ENCODE assay signal across 8 cellular contexts in genomic region chr6:138007014-138007472, GRCh38.
DNase-seq lines count a peak whose midpoint lies in the region; ATAC-seq, FAIRE-seq and TF ChIP-seq lines count a peak whose summit lies in the region.

No MANE protein-coding gene starts in this region.

- peak; percentile 47; the same call in 1 of the 2 replicates for TF ChIP-seq RAD21 in HepG2 (CRISPR knock-in tag; IDR thresholded peaks at IDR 0.05)

- TF ChIP-seq CTCF in left ventricle myocardium inferior (IDR thresholded peaks at IDR 0.05; ENCODE audit: borderline replicate concordance) (peak; percentile 55), astrocyte of the cerebellum (IDR thresholded peaks at IDR 0.05; ENCODE audit: low read depth, low read length, missing control alignments) (peak; percentile 71), HepG2 (CRISPR knock-in tag; IDR thresholded peaks at IDR 0.05) (peak; percentile 73)

- FAIRE-seq in HepG2 (lab: Jason Lieb, UNC): peak; percentile 72

- H3K27me3 ChIP-seq in left ventricle myocardium inferior (ENCODE audit: low read depth) (no peaks in the 10 kb centered on the region), HepG2 (ENCODE audit: control insufficient read depth in 1 of 2, insufficient read depth in 2 of 2, low read length in 2 of 2) (peaks cover 0 to 4% of the 10 kb centered on the region in 2 experiments; a peak in 1 of 5 replicates)

- no peak overlapping the region for H2AFZ ChIP-seq in HepG2 (ENCODE audit: low read length)

- H3K4me3 ChIP-seq in left ventricle myocardium inferior (no peak overlapping the region), astrocyte of the cerebellum (ENCODE audit: low read depth, low read length) (no peak overlapping the region), HepG2 (replicated peaks in 1 of 3; ENCODE audit: insufficient read depth in 1 of 3, low read depth in 2 of 3, low read length in 3 of 3) (no peak overlapping the region)

- intact Hi-C loops in left ventricle myocardium inferior (cut with micrococcal nuclease) (no loop called here), left cardiac atrium (cut with DNase I) (loop anchor here in 1 of 2 donors (5.0 kb wide), 1 partner anchor 275 kb away; no protein-coding TSS in a partner anchor), HepG2 (cut with micrococcal nuclease; ENCODE audit: unreplicated experiment) (no loop called here)

- TF ChIP-seq POLR2A in HepG2 (IDR thresholded peaks at IDR 0.05; ENCODE audit: insufficient read depth in 1 of 2, low read depth in 2 of 2, low read length in 2 of 2): no peak

- H3K9me3 ChIP-seq in left ventricle myocardium inferior (replicated peaks) (no peaks in the 10 kb centered on the region), HepG2 (ENCODE audit: low read length) (no peaks in the 10 kb centered on the region)

- no peaks in the 10 kb centered on the region for H4K20me1 ChIP-seq in HepG2 (ENCODE audit: insufficient read depth, low read length)

- TF ChIP-seq EP300 in HepG2 (IDR thresholded peaks at IDR 0.05; ENCODE audit: low read depth in 2 of 2, low read length in 2 of 2) (no peak), HepG2 (CRISPR knock-in tag; IDR thresholded peaks at IDR 0.05; ENCODE audit: borderline replicate concordance) (no peak)

- POLR2A ChIA-PET in HepG2 (lab: Yijun Ruan, JAX): interaction anchor here (1.8 kb wide), 1 partner anchor 99 kb away, joined by 9 read pairs; no protein-coding TSS in a partner anchor

- H3K27ac ChIP-seq in left ventricle myocardium inferior (replicated peaks): no peak overlapping the region
- no peak overlapping the region for H3K27ac ChIP-seq in HepG2 (ENCODE audit: extremely low read length, insufficient read depth, low read length)

- ATAC-seq in left cardiac atrium: no peak
- peak; percentile 79 for ATAC-seq in HepG2
- no peak for ATAC-seq in HG03457 (IDR thresholded peaks at IDR 0.05; ENCODE audit: unreplicated experiment)
- ATAC-seq in HG02763 (IDR thresholded peaks at IDR 0.05; ENCODE audit: unreplicated experiment): no peak

- no peak overlapping the region for H3K9ac ChIP-seq in HepG2 (ENCODE audit: insufficient read depth, low read depth, low read length)

- WGBS in HepG2 (ENCODE audit: low lambda C conversion rate): 9% methylated on average over 5 of the region's 5 CpGs

- no peak for DNase-seq in left ventricle myocardium inferior
- DNase-seq in left cardiac atrium: no peak
- DNase-seq in NCI-H345 (lab: John Stamatoyannopoulos, UW): peak; percentile 27
- DNase-seq in astrocyte of the cerebellum (ENCODE audit: low read depth): no peak
- DNase-seq in HepG2 (ENCODE audit: low spot score): peak; percentile 48
- no peak for DNase-seq in NOMO-1 treated with DMSO at 0.1 percent for 48 hours (lab: John Stamatoyannopoulos, UW; ENCODE audit: unreplicated experiment)

- in situ Hi-C loops in astrocyte of the cerebellum (cut with HindIII; ENCODE audit: low sequenced_read_pairs) (no loop called here), HepG2 (cut with HindIII; ENCODE audit: extremely low pct_ligation_motif_present, low pct_unique_long_range_greater_than_20kb) (no loop called here)

- no peaks in the 10 kb centered on the region for H3K36me3 ChIP-seq in left ventricle myocardium inferior
- H3K36me3 ChIP-seq in HepG2 (replicated peaks in 1 of 2; ENCODE audit: control insufficient read depth in 1 of 2, insufficient read depth in 2 of 2, low read length in 2 of 2): no peaks in the 10 kb centered on the region

- H3K4me1 ChIP-seq in left ventricle myocardium inferior: no peaks in the 10 kb centered on the region
- peaks cover 14% of the 10 kb centered on the region for H3K4me1 ChIP-seq in HepG2 (ENCODE audit: insufficient read depth, low read length)

- H3K4me2 ChIP-seq in HepG2 (ENCODE audit: low read depth, low read length): peak overlapping the region; percentile 33; the same call in 1 of the 2 replicates

- CTCF ChIA-PET in HepG2 (lab: Yijun Ruan, JAX; ENCODE audit: low intra/inter-chr PET ratio, low total read pairs): interaction anchor here (0.7 to 8.8 kb wide), 3 partner anchors 102 to 306 kb away, joined by 3 to 182 read pairs (median 7); partner anchors contain the start of gene PERP

- H3K79me2 ChIP-seq in HepG2 (ENCODE audit: insufficient read depth, low read length): no peaks in the 10 kb centered on the region

- BruUV-seq in HepG2 (replicated peaks; lab: Mats Ljungman, UMichigan): no TSS peak

TF ChIP-seq in HepG2, 621 proteins besides CTCF, POLR2A, EP300 and RAD21 (continues in another document):
- TF ChIP-seq ZBTB42 (CRISPR knock-in tag; IDR thresholded peaks at IDR 0.05) (no peak), CBX1 (IDR thresholded peaks at IDR 0.05; ENCODE audit: low read depth) (no peak), STAG1 (CRISPR knock-in tag; IDR thresholded peaks at IDR 0.05) (peak; percentile 51), KLF16 (CRISPR knock-in tag; IDR thresholded peaks at IDR 0.05) (no peak), KDM1A (CRISPR knock-in tag; IDR thresholded peaks at IDR 0.05) (no peak), RCOR2 (CRISPR knock-in tag; IDR thresholded peaks at IDR 0.05) (no peak), ZNF367 (CRISPR knock-in tag; IDR thresholded peaks at IDR 0.05; ENCODE audit: borderline replicate concordance) (no peak), GFI1 (CRISPR knock-in tag; IDR thresholded peaks at IDR 0.05; ENCODE audit: borderline replicate concordance) (0 out of 2 replicates have a peak, but pooled peaks have one; percentile 36), EHMT2 (IDR thresholded peaks at IDR 0.05; ENCODE audit: borderline replicate concordance, low read depth, low read length) (no peak), SRSF4 (IDR thresholded peaks at IDR 0.05; ENCODE audit: low read depth, low read length, poor library complexity, severe bottlenecking) (no peak), ZNF605 (CRISPR knock-in tag; IDR thresholded peaks at IDR 0.05) (no peak), ZBED4 (CRISPR knock-in tag; IDR thresholded peaks at IDR 0.05; ENCODE audit: borderline replicate concordance) (no peak), STAT5B (CRISPR knock-in tag; IDR thresholded peaks at IDR 0.05) (no peak), ZNF446 (CRISPR knock-in tag; IDR thresholded peaks at IDR 0.05) (no peak), FOXA3 (CRISPR knock-in tag; IDR thresholded peaks at IDR 0.05) (no peak)
- TF ChIP-seq, protein P1, sequence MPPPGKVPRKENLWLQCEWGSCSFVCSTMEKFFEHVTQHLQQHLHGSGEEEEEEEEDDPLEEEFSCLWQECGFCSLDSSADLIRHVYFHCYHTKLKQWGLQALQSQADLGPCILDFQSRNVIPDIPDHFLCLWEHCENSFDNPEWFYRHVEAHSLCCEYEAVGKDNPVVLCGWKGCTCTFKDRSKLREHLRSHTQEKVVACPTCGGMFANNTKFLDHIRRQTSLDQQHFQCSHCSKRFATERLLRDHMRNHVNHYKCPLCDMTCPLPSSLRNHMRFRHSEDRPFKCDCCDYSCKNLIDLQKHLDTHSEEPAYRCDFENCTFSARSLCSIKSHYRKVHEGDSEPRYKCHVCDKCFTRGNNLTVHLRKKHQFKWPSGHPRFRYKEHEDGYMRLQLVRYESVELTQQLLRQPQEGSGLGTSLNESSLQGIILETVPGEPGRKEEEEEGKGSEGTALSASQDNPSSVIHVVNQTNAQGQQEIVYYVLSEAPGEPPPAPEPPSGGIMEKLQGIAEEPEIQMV (CRISPR knock-in tag; IDR thresholded peaks at IDR 0.05; ENCODE audit: low read depth): 0 out of 2 replicates have a peak, but pooled peaks have one; percentile 41
- TF ChIP-seq, protein P2, sequence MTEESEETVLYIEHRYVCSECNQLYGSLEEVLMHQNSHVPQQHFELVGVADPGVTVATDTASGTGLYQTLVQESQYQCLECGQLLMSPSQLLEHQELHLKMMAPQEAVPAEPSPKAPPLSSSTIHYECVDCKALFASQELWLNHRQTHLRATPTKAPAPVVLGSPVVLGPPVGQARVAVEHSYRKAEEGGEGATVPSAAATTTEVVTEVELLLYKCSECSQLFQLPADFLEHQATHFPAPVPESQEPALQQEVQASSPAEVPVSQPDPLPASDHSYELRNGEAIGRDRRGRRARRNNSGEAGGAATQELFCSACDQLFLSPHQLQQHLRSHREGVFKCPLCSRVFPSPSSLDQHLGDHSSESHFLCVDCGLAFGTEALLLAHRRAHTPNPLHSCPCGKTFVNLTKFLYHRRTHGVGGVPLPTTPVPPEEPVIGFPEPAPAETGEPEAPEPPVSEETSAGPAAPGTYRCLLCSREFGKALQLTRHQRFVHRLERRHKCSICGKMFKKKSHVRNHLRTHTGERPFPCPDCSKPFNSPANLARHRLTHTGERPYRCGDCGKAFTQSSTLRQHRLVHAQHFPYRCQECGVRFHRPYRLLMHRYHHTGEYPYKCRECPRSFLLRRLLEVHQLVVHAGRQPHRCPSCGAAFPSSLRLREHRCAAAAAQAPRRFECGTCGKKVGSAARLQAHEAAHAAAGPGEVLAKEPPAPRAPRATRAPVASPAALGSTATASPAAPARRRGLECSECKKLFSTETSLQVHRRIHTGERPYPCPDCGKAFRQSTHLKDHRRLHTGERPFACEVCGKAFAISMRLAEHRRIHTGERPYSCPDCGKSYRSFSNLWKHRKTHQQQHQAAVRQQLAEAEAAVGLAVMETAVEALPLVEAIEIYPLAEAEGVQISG (CRISPR knock-in tag; IDR thresholded peaks at IDR 0.05): no peak

Comparison
In these comparisons a context has a peak if more than half of its experiments do, and no peak if none do; other contexts are left out.
1. DNase-seq: peak in NCI-H345 (single experiment) and HepG2 (single experiment); none in left ventricle myocardium inferior (single experiment), left cardiac atrium (single experiment), astrocyte of the cerebellum (single experiment) and NOMO-1 treated with DMSO at 0.1 percent for 48 hours (single experiment).
2. Peak in every context shown above with its lines, with median percentiles within 50 percentile points of each other: CTCF ChIP-seq.